In genomic region chr1:46447499-46448108, GRCh38 we compare ENCODE assay signal across 13 cellular contexts. TPM values are rescaled to one million over a fixed set of nuclear protein-coding genes. Genes with fewer than 3 reads are reported as not detected.
DNase-seq lines count a peak whose midpoint lies in the region; ATAC-seq and TF ChIP-seq lines count a peak whose summit lies in the region.
"Had no signal": no experiment of that assay in that cellular context is flagged by ENCODE, and none has a peak within 500 bp of the region (broad histone marks: within the 10 kb centered on the region; RNA-seq: fewer than 3 reads in every experiment).

No MANE protein-coding gene starts in this region.

- H3K27me3 ChIP-seq in CD4-positive, alpha-beta T cell (ENCODE audit: control insufficient read depth, insufficient read depth, low read length), result peaks cover 55% of the 10 kb centered on the region
- H3K27me3 ChIP-seq: pancreas had no signal

- POLR2A ChIA-PET in CD4-positive, alpha-beta T cell (lab: Charles Lee), result interaction anchor here (1.3 kb wide), 1 partner anchor 78 kb away, joined by 3 read pairs; no protein-coding TSS in a partner anchor

- ATAC-seq in CD4-positive, alpha-beta T cell (ENCODE audit: poor library complexity), result no peak
- ATAC-seq in T-helper 17 cell (no peak), HG02571 (IDR thresholded peaks at IDR 0.05; ENCODE audit: unreplicated experiment) (no peak)
- no peak for ATAC-seq in activated naive CD4-positive, alpha-beta T cell treated with anti-CD3 and anti-CD28 coated beads, Interleukin-2, amount 50 U/mL, for 72 hours

- no peak overlapping the region for H3K27ac Mint-ChIP-seq in CD4-positive, alpha-beta T cell
- H3K27ac Mint-ChIP-seq in T-helper 17 cell (no peak overlapping the region), glutamatergic neuron (ENCODE audit: unreplicated experiment) (no peak overlapping the region), osteocyte (ENCODE audit: unreplicated experiment) (no peak overlapping the region)
- no peak overlapping the region for H3K27ac Mint-ChIP-seq in activated naive CD4-positive, alpha-beta T cell treated with anti-CD3 and anti-CD28 coated beads, Interleukin-2, amount 50 U/mL, for 72 hours

- H3K36me3 Mint-ChIP-seq in CD4-positive, alpha-beta T cell (ENCODE audit: low read depth), result no peaks in the 10 kb centered on the region
- peaks cover 4% of the 10 kb centered on the region for H3K36me3 Mint-ChIP-seq in T-helper 17 cell (ENCODE audit: low read depth)
- H3K36me3 Mint-ChIP-seq in glutamatergic neuron (ENCODE audit: unreplicated experiment), result no peaks in the 10 kb centered on the region
- no peaks in the 10 kb centered on the region for H3K36me3 Mint-ChIP-seq in osteocyte (ENCODE audit: unreplicated experiment)
- H3K36me3 Mint-ChIP-seq in activated naive CD4-positive, alpha-beta T cell treated with anti-CD3 and anti-CD28 coated beads, Interleukin-2, amount 50 U/mL, for 72 hours, result no peaks in the 10 kb centered on the region
- H3K36me3 Mint-ChIP-seq: stimulated activated naive B cell treated with anti-CD40 and anti-IgM and Interleukin-4, amounts not matched to agents 10 μg/mL and 1 μg/mL and 100 μg/mL, for 72 hours had no signal

- TF ChIP-seq CTCF in CD4-positive, alpha-beta T cell (IDR thresholded peaks at IDR 0.05), result no peak
- TF ChIP-seq CTCF in glutamatergic neuron (IDR thresholded peaks at IDR 0.05; ENCODE audit: partially characterized antibody, unreplicated experiment), result no peak
- no peak for TF ChIP-seq CTCF in osteocyte (IDR thresholded peaks at IDR 0.05)

- no peak overlapping the region for H3K27ac ChIP-seq in CD4-positive, alpha-beta T cell (ENCODE audit: low read depth, low read length)
- H3K27ac ChIP-seq: HL-60, KMS-11, pancreas, spleen had no signal

- DNase-seq in CD4-positive, alpha-beta T cell, result no peak
- DNase-seq in T-helper 17 cell, result no peak
- no peak for DNase-seq in glutamatergic neuron
- no peak for DNase-seq in osteocyte (ENCODE audit: extremely low spot score, unreplicated experiment)
- no peak for DNase-seq in activated T-cell treated with anti-CD3 and anti-CD28 coated beads, Interleukin-2, amount 50 U/mL, for 1 hour
- no peak for DNase-seq in activated naive CD4-positive, alpha-beta T cell treated with anti-CD3 and anti-CD28 coated beads, Interleukin-2, amount 50 U/mL, for 72 hours (ENCODE audit: low spot score in 2 of 2)
- no peak for DNase-seq in iPS-NIHi7 (ENCODE audit: extremely low spot score)

- H3K27me3 Mint-ChIP-seq in CD4-positive, alpha-beta T cell, result peaks cover 76% of the 10 kb centered on the region
- H3K27me3 Mint-ChIP-seq in T-helper 17 cell, result peaks cover 56% of the 10 kb centered on the region
- peaks cover 24% of the 10 kb centered on the region for H3K27me3 Mint-ChIP-seq in glutamatergic neuron (ENCODE audit: unreplicated experiment)
- H3K27me3 Mint-ChIP-seq in osteocyte (ENCODE audit: unreplicated experiment), result peaks cover 77% of the 10 kb centered on the region

- intact Hi-C loops in CD4-positive, alpha-beta T cell (cut with DNase I, micrococcal nuclease), result loop anchor here (1.0 to 2.0 kb wide), 3 partner anchors 80 to 278 kb away; no protein-coding TSS in a partner anchor

- H3K4me3 Mint-ChIP-seq in CD4-positive, alpha-beta T cell, result peak overlapping the region; percentile 38
- peak overlapping the region; percentile 74 for H3K4me3 Mint-ChIP-seq in T-helper 17 cell
- peak overlapping the region; percentile 50 for H3K4me3 Mint-ChIP-seq in glutamatergic neuron (ENCODE audit: unreplicated experiment)
- peak overlapping the region; percentile 15 for H3K4me3 Mint-ChIP-seq in osteocyte (ENCODE audit: unreplicated experiment)

- H3K9me3 ChIP-seq in CD4-positive, alpha-beta T cell (ENCODE audit: control insufficient read depth, low read length), result no peaks in the 10 kb centered on the region
- no peaks in the 10 kb centered on the region for H3K9me3 ChIP-seq in T-helper 17 cell (ENCODE audit: control insufficient read depth, low read length, poor library complexity, severe bottlenecking)
- H3K9me3 ChIP-seq: pancreas, spleen had no signal

- peaks cover 24% of the 10 kb centered on the region for H3K4me1 Mint-ChIP-seq in CD4-positive, alpha-beta T cell (ENCODE audit: low read depth)
- H3K4me1 Mint-ChIP-seq in T-helper 17 cell, result peaks cover 17% of the 10 kb centered on the region
- H3K4me1 Mint-ChIP-seq in glutamatergic neuron (ENCODE audit: low read depth, unreplicated experiment), result peaks cover 13% of the 10 kb centered on the region
- H3K4me1 Mint-ChIP-seq in osteocyte (ENCODE audit: unreplicated experiment), result peaks cover 10% of the 10 kb centered on the region

- H3K9me3 Mint-ChIP-seq in CD4-positive, alpha-beta T cell, result no peaks in the 10 kb centered on the region
- peaks cover 9% of the 10 kb centered on the region for H3K9me3 Mint-ChIP-seq in glutamatergic neuron (ENCODE audit: unreplicated experiment)
- H3K9me3 Mint-ChIP-seq in osteocyte (ENCODE audit: unreplicated experiment), result no peaks in the 10 kb centered on the region
- H3K9me3 Mint-ChIP-seq in activated naive CD4-positive, alpha-beta T cell treated with anti-CD3 and anti-CD28 coated beads, Interleukin-2, amount 50 U/mL, for 72 hours, result no peaks in the 10 kb centered on the region
- H3K9me3 Mint-ChIP-seq: stimulated activated naive B cell treated with anti-CD40 and anti-IgM and Interleukin-4, amounts not matched to agents 10 μg/mL and 1 μg/mL and 100 μg/mL, for 72 hours had no signal

- CTCF ChIA-PET in CD4-positive, alpha-beta T cell (lab: Charles Lee), result interaction anchor here (0.6 to 1.5 kb wide), 9 partner anchors 11 to 278 kb away, joined by 3 to 6 read pairs (median 4); no protein-coding TSS in a partner anchor

RNA-seq across cellular contexts. Expression of gene DMBX1, which starts 42.0 kb away (rescaled TPM):
- not detected for total RNA-seq in CD4-positive, alpha-beta T cell
- total RNA-seq in T-helper 17 cell, result not detected
- total RNA-seq in glutamatergic neuron (ENCODE audit: unreplicated experiment), result not detected
- not detected in 2 replicates for total RNA-seq in osteocyte
- total RNA-seq in activated naive CD4-positive, alpha-beta T cell treated with anti-CD3 and anti-CD28 coated beads, Interleukin-2, amount 50 U/mL, for 72 hours, result under 1 TPM; 0.09 to 0.54 TPM
- total RNA-seq: pancreas, spleen had no signal

RNA-seq across cellular contexts. Expression of gene FAAH, which starts 53.5 kb away (rescaled TPM):
- total RNA-seq in CD4-positive, alpha-beta T cell, result 10 to 100 TPM; 11.7 to 15.0 TPM
- 1 to 10 TPM; 6.5 to 9.4 TPM for total RNA-seq in T-helper 17 cell
- 1.7 TPM for total RNA-seq in glutamatergic neuron (ENCODE audit: unreplicated experiment)
- 12.2 and 15.3 TPM in 2 replicates for total RNA-seq in osteocyte
- total RNA-seq in activated naive CD4-positive, alpha-beta T cell treated with anti-CD3 and anti-CD28 coated beads, Interleukin-2, amount 50 U/mL, for 72 hours, result 1 to 10 TPM; 5.5 to 5.7 TPM

Comparison
In these comparisons a context has a peak if more than half of its experiments do, and no peak if none do; other contexts are left out.
1. H3K4me3 Mint-ChIP-seq: peak in every context shown above with its lines; median percentile 74 in T-helper 17 cell; 50 in glutamatergic neuron; 38 in CD4-positive, alpha-beta T cell; 15 in osteocyte.